ENCODE assay signal across 8 cellular contexts in genomic region chr5:78649816-78650561, GRCh38. TPM values are rescaled to one million over a fixed set of nuclear protein-coding genes. Genes with fewer than 3 reads are reported as not detected.
DNase-seq lines count a peak whose midpoint lies in the region; ATAC-seq and TF ChIP-seq lines count a peak whose summit lies in the region.
"Had no signal": no experiment of that assay in that cellular context is flagged by ENCODE, and none has a peak within 500 bp of the region (broad histone marks: within the 10 kb centered on the region; RNA-seq: fewer than 3 reads in every experiment).

No MANE protein-coding gene starts in this region.

- CTCF ChIA-PET in PC-9 (lab: Charles Lee), result no interaction called here

- H3K79me2 ChIP-seq in PC-9 (ENCODE audit: low read depth), result peaks cover 31% of the 10 kb centered on the region

- no peaks in the 10 kb centered on the region for H3K27me3 Mint-ChIP-seq in endodermal cell (ENCODE audit: insufficient read depth)

- peaks cover 14% of the 10 kb centered on the region for H3F3A ChIP-seq in PC-9 (ENCODE audit: insufficient read depth, low read depth)

- H3K9me2 ChIP-seq in PC-9 (ENCODE audit: insufficient read depth), result no peaks in the 10 kb centered on the region

- H3K36me3 Mint-ChIP-seq in endodermal cell (ENCODE audit: low read depth), result peaks cover 22% of the 10 kb centered on the region

- peaks cover 25% of the 10 kb centered on the region for H3K4me1 Mint-ChIP-seq in endodermal cell

- peak overlapping the region; percentile 95 for H3K4me3 Mint-ChIP-seq in endodermal cell

- no peak overlapping the region for H3K4me2 ChIP-seq in PC-9

- in situ Hi-C loops in ACHN (cut with HindIII; ENCODE audit: low pct_ligation_motif_present, low pct_unique_long_range_greater_than_20kb, low sequenced_read_pairs), result loop anchor here (25.0 kb wide), 1 partner anchor 113 kb away; no protein-coding TSS in a partner anchor

- no peak overlapping the region for H2AFZ ChIP-seq in PC-9

- H3K4me3 ChIP-seq in PC-9, result no peak overlapping the region
- H3K4me3 ChIP-seq in endodermal cell (ENCODE audit: low read length), result no peak overlapping the region

- H3K36me3 ChIP-seq in ES-I3 (ENCODE audit: insufficient read depth, low read length) (no peaks in the 10 kb centered on the region), PC-9 (ENCODE audit: low read depth) (peaks cover 2% of the 10 kb centered on the region; the same call in 1 of the 2 replicates), endodermal cell (ENCODE audit: control insufficient read depth, insufficient read depth, low read length) (peaks cover 13% of the 10 kb centered on the region)

- H3K27ac ChIP-seq in PC-9, result no peak overlapping the region
- H3K27ac ChIP-seq in endodermal cell (ENCODE audit: low read depth, low read length), result no peak overlapping the region

- H3K9ac ChIP-seq in ES-I3 (ENCODE audit: low read depth, low read length), result peak overlapping the region; percentile 22; the same call in 1 of the 2 replicates
- no peak overlapping the region for H3K9ac ChIP-seq in endodermal cell (ENCODE audit: extremely low read depth, low read length, poor library complexity, severe bottlenecking)

- intact Hi-C loops in PC-9 (cut with micrococcal nuclease; ENCODE audit: unreplicated experiment) (loop anchor here (5.0 to 10.0 kb wide), 2 partner anchors 143 to 335 kb away; partner anchors contain the start of gene ARSB), left colon (cut with DNase I, micrococcal nuclease) (no loop called here)

- BruUV-seq in PC-9 (replicated peaks; lab: Mats Ljungman, UMichigan), result TSS peak; percentile 57

- no peaks in the 10 kb centered on the region for H3K9me3 ChIP-seq in ES-I3 (ENCODE audit: control insufficient read depth, insufficient read depth, low read length)
- no peaks in the 10 kb centered on the region for H3K9me3 ChIP-seq in PC-9 (ENCODE audit: insufficient read depth, low read depth)
- H3K9me3 ChIP-seq in endodermal cell (ENCODE audit: control insufficient read depth, low read length), result no peaks in the 10 kb centered on the region

- POLR2A ChIA-PET in PC-9 (lab: Charles Lee; ENCODE audit: unreplicated experiment), result no interaction called here

- peak overlapping the region; percentile 90 for H3K27ac Mint-ChIP-seq in endodermal cell

- no peaks in the 10 kb centered on the region for H3K9me3 Mint-ChIP-seq in endodermal cell

- no peaks in the 10 kb centered on the region for H4K20me1 ChIP-seq in PC-9 (ENCODE audit: insufficient read depth)

- WGBS in endodermal cell (ENCODE audit: insufficient coverage in 1 of 2, insufficient read length in 1 of 2), 2 experiments, result 47 to 49% methylated on average over 8 to 12 of the region's 13 CpGs

- peaks cover 10% of the 10 kb centered on the region; the same call in 1 of the 2 replicates for H3K4me1 ChIP-seq in ES-I3 (ENCODE audit: insufficient read depth, low read length)
- peaks cover 12% of the 10 kb centered on the region for H3K4me1 ChIP-seq in PC-9 (replicated peaks; ENCODE audit: insufficient read depth)
- H3K4me1 ChIP-seq in endodermal cell (ENCODE audit: control insufficient read depth, insufficient read depth, low read length), result no peaks in the 10 kb centered on the region

- no peak for ATAC-seq in left colon

- no peak for DNase-seq in PC-9
- DNase-seq in endodermal cell, result peak; percentile 82
- DNase-seq in renal cortical epithelial cell (ENCODE audit: low read depth), result peak; percentile 61
- DNase-seq in left colon, result no peak
- DNase-seq in ACHN, result no peak
- no peak for DNase-seq in NCI-H748 (lab: John Stamatoyannopoulos, UW; ENCODE audit: unreplicated experiment)

- H3K27me3 ChIP-seq in PC-9 (ENCODE audit: insufficient read depth, low read depth), result no peaks in the 10 kb centered on the region
- H3K27me3 ChIP-seq in endodermal cell (ENCODE audit: control insufficient read depth, insufficient read depth, low read length, poor library complexity, severe bottlenecking), result no peaks in the 10 kb centered on the region

- TF ChIP-seq CTCF in PC-9 (conservative IDR thresholded peaks at IDR 0.05) (no peak), endodermal cell (conservative IDR thresholded peaks at IDR 0.05) (peak; percentile 38)

RNA-seq across cellular contexts. Expression of gene LHFPL2, which starts 1.4 kb away (rescaled TPM):
- total RNA-seq in PC-9 (2021), result 10.1 and 14.0 TPM in 2 replicates
- 100 to 1,000 TPM; 136 to 238 TPM for total RNA-seq in endodermal cell
- 23.7 TPM for polyA plus RNA-seq in endodermal cell (2013, experiment 1 of 2)
- 24.8 TPM for polyA plus RNA-seq in endodermal cell (2013, experiment 2 of 2)
- 19.2 and 25.7 TPM in 2 replicates for total RNA-seq in renal cortical epithelial cell
- 10 to 100 TPM; 46.5 to 59.1 TPM for total RNA-seq in left colon
- total RNA-seq: T-helper 2 cell treated with Interferon-gamma antibody and Interleukin-4, amounts not matched to agents 100 ng/mL and 5 ng/mL, for 36 hours had no signal

Comparison
In these comparisons a context has a peak if more than half of its experiments do, and no peak if none do; other contexts are left out.
1. DNase-seq: peak in endodermal cell (single experiment) and renal cortical epithelial cell (single experiment); none in PC-9 (0 of 2), left colon (0 of 2), ACHN (single experiment) and NCI-H748 (single experiment).